8 cellular contexts compared by ENCODE assay signal in genomic region chr7:66114743-66115727, GRCh38. TPM values are rescaled to one million over a fixed set of nuclear protein-coding genes. Genes with fewer than 3 reads are reported as not detected.
A peak's percentile ranks its signal among the peaks of the same experiment; 100 is the strongest.
DNase-seq lines count a peak whose midpoint lies in the region; ATAC-seq and TF ChIP-seq lines count a peak whose summit lies in the region.

Gene CRCP, plus strand, starts transcription at chr7:66114847. Its CDS starts 116 bp downstream, at chr7:66114963.

- POLR2A ChIA-PET in BJ (lab: Charles Lee) = no interaction called here

- H3K36me3 ChIP-seq in BJ (ENCODE audit: control insufficient read depth, insufficient read depth, low read length) (no peaks in the 10 kb centered on the region), colonic mucosa (no peaks in the 10 kb centered on the region)

- ATAC-seq in GM19025 (IDR thresholded peaks at IDR 0.05; ENCODE audit: low read depth, unreplicated experiment) (peak; percentile 81), HG03280 (IDR thresholded peaks at IDR 0.05; ENCODE audit: unreplicated experiment) (peak; percentile 87)

- TF ChIP-seq CTCF in BJ (IDR thresholded peaks at IDR 0.05; ENCODE audit: insufficient read depth, low read depth, low read length) = peak; percentile 52
- no peak for TF ChIP-seq CTCF in colonic mucosa (IDR thresholded peaks at IDR 0.05)

- DNase-seq in BJ (ENCODE audit: low read depth) (no peak), NCI-H510A treated with DMSO at 0.1 percent for 48 hours (lab: John Stamatoyannopoulos, UW) (peak; percentile 34), colonic mucosa (peak; percentile 86), left kidney (ENCODE audit: low read depth, low spot score) (peak; percentile 94)
- DNase-seq in activated CD4-positive, alpha-beta T cell treated with anti-CD3 and anti-CD28 coated beads for 4 hours = peak; percentile 76 to 79
- peak; percentile 85 to 88 for DNase-seq in stimulated activated CD4-positive, alpha-beta T cell treated with anti-CD3 and anti-CD28 coated beads, Interleukin-2, amount 100 ng/mL, for 24 hours

- H3K9ac ChIP-seq in colonic mucosa (ENCODE audit: low read depth in 2 of 2, low read length in 2 of 2) = peak within 1 kb of the TSS; percentile 85 to 96

- H3K4me3 ChIP-seq in BJ (ENCODE audit: low read depth, low read length) = peak within 1 kb of the TSS; percentile 98
- peak within 1 kb of the TSS; percentile 74 for H3K4me3 ChIP-seq in colonic mucosa

- H3K27ac ChIP-seq in colonic mucosa = peak within 1 kb of the TSS; percentile 95

- H3K27me3 ChIP-seq in BJ (ENCODE audit: control insufficient read depth, insufficient read depth, low read length) (no peaks in the 10 kb centered on the region), colonic mucosa (no peaks in the 10 kb centered on the region)

- CTCF ChIA-PET in BJ (lab: Yijun Ruan, JAX) = interaction anchor here (0.9 to 2.2 kb wide), 3 partner anchors 10 to 102 kb away, joined by 3 to 11 read pairs (median 3); no protein-coding TSS in a partner anchor

- no peaks in the 10 kb centered on the region for H3K9me3 ChIP-seq in colonic mucosa

- intact Hi-C loops in colonic mucosa (cut with DNase I) = no loop called here

- H3K4me1 ChIP-seq in colonic mucosa = peaks cover 7% of the 10 kb centered on the region

RNA-seq across cellular contexts. Expression of gene CRCP, which starts in this region (rescaled TPM):
- polyA plus RNA-seq in BJ (2011; rRNA removed) = 24.7 and 24.8 TPM in 2 replicates
- polyA minus RNA-seq in BJ (2011; rRNA and poly(A)+ RNA removed) = 22.5 and 32.3 TPM in 2 replicates
- total RNA-seq in colonic mucosa = 10 to 100 TPM; 33.0 to 34.4 TPM
